Comparison of ENCODE assay signal across 1 cellular context in genomic region chr3:86245360-86245759, GRCh38.
TF ChIP-seq lines count a peak whose summit lies in the region.

No MANE protein-coding gene starts in this region.

TF ChIP-seq in GM23338, 12 proteins besides CTCF, POLR2A, EP300 and RAD21 (continued from another document):
- TF ChIP-seq, protein P1, sequence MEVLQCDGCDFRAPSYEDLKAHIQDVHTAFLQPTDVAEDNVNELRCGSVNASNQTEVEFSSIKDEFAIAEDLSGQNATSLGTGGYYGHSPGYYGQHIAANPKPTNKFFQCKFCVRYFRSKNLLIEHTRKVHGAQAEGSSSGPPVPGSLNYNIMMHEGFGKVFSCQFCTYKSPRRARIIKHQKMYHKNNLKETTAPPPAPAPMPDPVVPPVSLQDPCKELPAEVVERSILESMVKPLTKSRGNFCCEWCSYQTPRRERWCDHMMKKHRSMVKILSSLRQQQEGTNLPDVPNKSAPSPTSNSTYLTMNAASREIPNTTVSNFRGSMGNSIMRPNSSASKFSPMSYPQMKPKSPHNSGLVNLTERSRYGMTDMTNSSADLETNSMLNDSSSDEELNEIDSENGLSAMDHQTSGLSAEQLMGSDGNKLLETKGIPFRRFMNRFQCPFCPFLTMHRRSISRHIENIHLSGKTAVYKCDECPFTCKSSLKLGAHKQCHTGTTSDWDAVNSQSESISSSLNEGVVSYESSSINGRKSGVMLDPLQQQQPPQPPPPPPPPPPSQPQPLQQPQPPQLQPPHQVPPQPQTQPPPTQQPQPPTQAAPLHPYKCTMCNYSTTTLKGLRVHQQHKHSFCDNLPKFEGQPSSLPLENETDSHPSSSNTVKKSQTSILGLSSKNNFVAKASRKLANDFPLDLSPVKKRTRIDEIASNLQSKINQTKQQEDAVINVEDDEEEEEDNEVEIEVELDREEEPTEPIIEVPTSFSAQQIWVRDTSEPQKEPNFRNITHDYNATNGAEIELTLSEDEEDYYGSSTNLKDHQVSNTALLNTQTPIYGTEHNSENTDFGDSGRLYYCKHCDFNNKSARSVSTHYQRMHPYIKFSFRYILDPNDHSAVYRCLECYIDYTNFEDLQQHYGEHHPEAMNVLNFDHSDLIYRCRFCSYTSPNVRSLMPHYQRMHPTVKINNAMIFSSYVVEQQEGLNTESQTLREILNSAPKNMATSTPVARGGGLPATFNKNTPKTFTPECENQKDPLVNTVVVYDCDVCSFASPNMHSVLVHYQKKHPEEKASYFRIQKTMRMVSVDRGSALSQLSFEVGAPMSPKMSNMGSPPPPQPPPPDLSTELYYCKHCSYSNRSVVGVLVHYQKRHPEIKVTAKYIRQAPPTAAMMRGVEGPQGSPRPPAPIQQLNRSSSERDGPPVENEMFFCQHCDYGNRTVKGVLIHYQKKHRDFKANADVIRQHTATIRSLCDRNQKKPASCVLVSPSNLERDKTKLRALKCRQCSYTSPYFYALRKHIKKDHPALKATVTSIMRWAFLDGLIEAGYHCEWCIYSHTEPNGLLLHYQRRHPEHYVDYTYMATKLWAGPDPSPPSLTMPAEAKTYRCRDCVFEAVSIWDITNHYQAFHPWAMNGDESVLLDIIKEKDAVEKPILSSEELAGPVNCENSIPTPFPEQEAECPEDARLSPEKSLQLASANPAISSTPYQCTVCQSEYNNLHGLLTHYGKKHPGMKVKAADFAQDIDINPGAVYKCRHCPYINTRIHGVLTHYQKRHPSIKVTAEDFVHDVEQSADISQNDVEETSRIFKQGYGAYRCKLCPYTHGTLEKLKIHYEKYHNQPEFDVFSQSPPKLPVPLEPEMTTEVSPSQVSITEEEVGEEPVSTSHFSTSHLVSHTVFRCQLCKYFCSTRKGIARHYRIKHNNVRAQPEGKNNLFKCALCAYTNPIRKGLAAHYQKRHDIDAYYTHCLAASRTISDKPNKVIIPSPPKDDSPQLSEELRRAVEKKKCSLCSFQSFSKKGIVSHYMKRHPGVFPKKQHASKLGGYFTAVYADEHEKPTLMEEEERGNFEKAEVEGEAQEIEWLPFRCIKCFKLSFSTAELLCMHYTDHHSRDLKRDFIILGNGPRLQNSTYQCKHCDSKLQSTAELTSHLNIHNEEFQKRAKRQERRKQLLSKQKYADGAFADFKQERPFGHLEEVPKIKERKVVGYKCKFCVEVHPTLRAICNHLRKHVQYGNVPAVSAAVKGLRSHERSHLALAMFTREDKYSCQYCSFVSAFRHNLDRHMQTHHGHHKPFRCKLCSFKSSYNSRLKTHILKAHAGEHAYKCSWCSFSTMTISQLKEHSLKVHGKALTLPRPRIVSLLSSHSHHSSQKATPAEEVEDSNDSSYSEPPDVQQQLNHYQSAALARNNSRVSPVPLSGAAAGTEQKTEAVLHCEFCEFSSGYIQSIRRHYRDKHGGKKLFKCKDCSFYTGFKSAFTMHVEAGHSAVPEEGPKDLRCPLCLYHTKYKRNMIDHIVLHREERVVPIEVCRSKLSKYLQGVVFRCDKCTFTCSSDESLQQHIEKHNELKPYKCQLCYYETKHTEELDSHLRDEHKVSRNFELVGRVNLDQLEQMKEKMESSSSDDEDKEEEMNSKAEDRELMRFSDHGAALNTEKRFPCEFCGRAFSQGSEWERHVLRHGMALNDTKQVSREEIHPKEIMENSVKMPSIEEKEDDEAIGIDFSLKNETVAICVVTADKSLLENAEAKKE (CRISPR knock-in tag; IDR thresholded peaks at IDR 0.05): no peak
- TF ChIP-seq NANOG (IDR thresholded peaks at IDR 0.05; ENCODE audit: borderline replicate concordance) (no peak), STAT1 (IDR thresholded peaks at IDR 0.05; ENCODE audit: unreplicated experiment) (no peak)
